In the genomic region with DNA sequence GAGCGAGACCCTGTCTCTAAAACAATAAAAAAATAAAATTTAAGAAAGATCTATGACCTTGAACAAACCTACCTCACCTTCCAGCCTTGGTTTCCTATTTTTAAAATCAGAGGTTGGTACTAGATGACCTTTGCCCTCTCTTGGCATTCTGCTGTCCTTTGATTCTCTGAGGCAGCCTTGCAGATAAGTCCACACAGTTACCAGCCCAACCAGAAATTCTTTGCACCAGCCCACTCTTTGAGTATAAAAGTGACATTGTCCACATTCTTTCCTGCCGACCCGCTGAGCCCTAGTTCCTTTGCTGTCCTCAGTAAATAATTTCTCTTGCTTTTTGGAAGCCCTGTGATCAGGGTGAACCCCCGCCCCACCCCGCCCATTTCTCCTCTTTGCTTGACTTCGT, we compare ENCODE assay signal across 31 cellular contexts.
"Had no signal": no experiment of that assay in that cellular context is flagged by ENCODE, and none has a peak within 500 bp of the region (broad histone marks: within the 10 kb centered on the region; RNA-seq: fewer than 3 reads in every experiment).

No MANE protein-coding gene starts in this region.

- FAIRE-seq: bronchial epithelial cell had no signal

- H3K36me3 ChIP-seq: SJCRH30 had no signal

- DNase-seq: activated CD4-positive, alpha-beta memory T cell treated with anti-CD3 and anti-CD28 coated beads, Interleukin-2, amount 10 ng/mL, durations not matched to agents 7 days and 5 days; activated CD4-positive, alpha-beta T cell treated with anti-CD3 and anti-CD28 coated beads for 1 hour; activated CD4-positive, alpha-beta T cell treated with anti-CD3 and anti-CD28 coated beads for 48 hours; activated CD4-positive, CD25-positive, alpha-beta regulatory T cell; activated CD8-positive, alpha-beta memory T cell treated with anti-CD3 and anti-CD28 coated beads for 24 hours; activated CD8-positive, alpha-beta memory T cell treated with anti-CD3 and anti-CD28 coated beads, Interleukin-2, amount 10 ng/mL, durations not matched to agents 7 days and 5 days; activated CD8-positive, alpha-beta memory T cell treated with anti-CD3 and anti-CD28 coated beads, Interleukin-2, amount 50 U/mL, for 48 hours; activated effector memory CD4-positive, alpha-beta T cell treated with Interleukin-2 at 50 U/mL for 16 hours; activated naive CD4-positive, alpha-beta T cell treated with anti-CD3 and anti-CD28 coated beads, Interleukin-2, amount 10 ng/mL, durations not matched to agents 7 days and 5 days; activated naive CD8-positive, alpha-beta T cell treated with anti-CD3 and anti-CD28 coated beads, Interleukin-2, amount 50 U/mL, for 24 hours; activated T-cell treated with anti-CD3 and anti-CD28 coated beads, Interleukin-2, amount 50 U/mL, for 48 hours; anterior cingulate cortex; caudate nucleus; cerebellar nuclear complex; Karpas-422; NCI-H1048; NCI-H1105 treated with DMSO at 0.1 percent for 48 hours; NCI-H1436 treated with DMSO at 0.1 percent for 48 hours; NCI-H1694 treated with DMSO at 0.1 percent for 48 hours; NCI-H2029; NCI-H345; NCI-H524 treated with DMSO at 0.1 percent for 48 hours; SHP77; SJCRH30; SK-N-SH; T-cell; T-helper 2 cell; T-helper 9 cell had no signal

- H3K9me3 ChIP-seq: SJCRH30, SK-N-SH had no signal

- H3K27ac ChIP-seq: SJCRH30, VCaP had no signal

- H3K27me3 ChIP-seq: SJCRH30 had no signal

- H3K4me2 ChIP-seq: SK-N-SH had no signal

- H3K9ac ChIP-seq: SK-N-SH had no signal

- ATAC-seq: activated CD8-positive, alpha-beta memory T cell treated with anti-CD3 and anti-CD28 coated beads, Interleukin-2, amount 10 ng/mL, durations not matched to agents 7 days and 5 days; activated naive CD8-positive, alpha-beta T cell treated with anti-CD3 and anti-CD28 coated beads, Interleukin-2, amount 50 U/mL, for 24 hours; Panc1; T-cell had no signal

- H3K4me1 ChIP-seq: SJCRH30 had no signal

- H3K4me3 ChIP-seq: SJCRH30 had no signal
